Comparison of ENCODE assay signal across 18 cellular contexts in genomic region chr5:95446009-95446408, GRCh38. TPM values are rescaled to one million over a fixed set of nuclear protein-coding genes. Genes with fewer than 3 reads are reported as not detected.
DNase-seq lines count a peak whose midpoint lies in the region; ATAC-seq and TF ChIP-seq lines count a peak whose summit lies in the region.
"Had no signal": no experiment of that assay in that cellular context is flagged by ENCODE, and none has a peak within 500 bp of the region (broad histone marks: within the 10 kb centered on the region; RNA-seq: fewer than 3 reads in every experiment).

No MANE protein-coding gene starts in this region.

- H3K27me3 ChIP-seq in PC-9 (ENCODE audit: insufficient read depth, low read depth): no peaks in the 10 kb centered on the region

- H3K4me1 ChIP-seq in PC-9 (replicated peaks; ENCODE audit: insufficient read depth): peaks cover 28% of the 10 kb centered on the region

- POLR2A ChIA-PET in PC-9 (lab: Charles Lee; ENCODE audit: unreplicated experiment): interaction anchor here (0.6 kb wide), 3 partner anchors 53 to 136 kb away, joined by 3 to 11 read pairs (median 4); no protein-coding TSS in a partner anchor

- H3K27ac Mint-ChIP-seq in osteocyte (ENCODE audit: unreplicated experiment): peak overlapping the region; percentile 50
- H3K27ac Mint-ChIP-seq: activated CD4-positive, alpha-beta memory T cell treated with anti-CD3 and anti-CD28 coated beads, Interleukin-2, amount 10 ng/mL, durations not matched to agents 7 days and 5 days; T-cell had no signal

- DNase-seq in EH (ENCODE audit: low read depth): peak; percentile 85
- peak; percentile 66 to 93 for DNase-seq in PC-9
- peak; percentile 42 for DNase-seq in epidermal melanocyte (ENCODE audit: insufficient read length, low spot score)
- DNase-seq in osteocyte (ENCODE audit: extremely low spot score, unreplicated experiment): no peak
- DNase-seq in DMS114 treated with DMSO at 0.1 percent for 48 hours (lab: John Stamatoyannopoulos, UW; ENCODE audit: unreplicated experiment): no peak
- no peak for DNase-seq in T-helper 2 cell
- no peak for DNase-seq in activated gamma-delta T cell (lab: John Stamatoyannopoulos, UW)
- DNase-seq: activated CD4-positive, alpha-beta memory T cell treated with anti-CD3 and anti-CD28 coated beads, Interleukin-2, amount 10 ng/mL, durations not matched to agents 7 days and 5 days; activated naive CD4-positive, alpha-beta T cell treated with Interleukin-2 at 50 U/mL for 16 hours; glutamatergic neuron; NCI-H1694; posterior cingulate gyrus; stimulated activated CD4-positive, alpha-beta T cell treated with anti-CD3 and anti-CD28 coated beads, Interleukin-4, amount 100 ng/mL, for 4 hours; stimulated activated naive CD8-positive, alpha-beta T cell treated with anti-CD3 and anti-CD28 coated beads, Interleukin-15, amount 100 ng/mL, for 72 hours; T-cell had no signal

- CTCF ChIA-PET in PC-9 (lab: Charles Lee): no interaction called here

- no peaks in the 10 kb centered on the region for H3K79me2 ChIP-seq in PC-9 (ENCODE audit: low read depth)

- peaks cover 15% of the 10 kb centered on the region for H3F3A ChIP-seq in PC-9 (ENCODE audit: insufficient read depth, low read depth)

- H3K27ac ChIP-seq in PC-9: peak overlapping the region; percentile 76
- H3K27ac ChIP-seq: coronary artery had no signal

- intact Hi-C loops in PC-9 (cut with micrococcal nuclease; ENCODE audit: unreplicated experiment): loop anchor here (5.0 kb wide), 1 partner anchor 54 kb away; the partner anchor contains the start of gene FAM81B

- no peak for ATAC-seq in HG02610 (IDR thresholded peaks at IDR 0.05; ENCODE audit: unreplicated experiment)
- ATAC-seq: stimulated activated naive CD8-positive, alpha-beta T cell treated with anti-CD3 and anti-CD28 coated beads, Interleukin-15, amount 100 ng/mL, for 72 hours; T-cell had no signal

- 0 out of 2 replicates have a peak, but pooled peaks cover 3% of the 10 kb centered on the region for H3K9me2 ChIP-seq in PC-9 (ENCODE audit: insufficient read depth)

- H3K36me3 Mint-ChIP-seq in osteocyte (ENCODE audit: unreplicated experiment): no peaks in the 10 kb centered on the region
- H3K36me3 Mint-ChIP-seq: T-cell had no signal

- H3K4me2 ChIP-seq in PC-9: peak overlapping the region; percentile 46

- 0 out of 2 replicates have a peak, but pooled peaks cover 6% of the 10 kb centered on the region for H3K9me3 ChIP-seq in PC-9 (ENCODE audit: insufficient read depth, low read depth)

- H3K36me3 ChIP-seq in PC-9 (ENCODE audit: low read depth): no peaks in the 10 kb centered on the region

- H3K4me1 Mint-ChIP-seq in osteocyte (ENCODE audit: unreplicated experiment): peaks cover 23% of the 10 kb centered on the region
- H3K4me1 Mint-ChIP-seq: activated CD4-positive, alpha-beta memory T cell treated with anti-CD3 and anti-CD28 coated beads, Interleukin-2, amount 10 ng/mL, durations not matched to agents 7 days and 5 days; stimulated activated naive CD8-positive, alpha-beta T cell treated with anti-CD3 and anti-CD28 coated beads, Interleukin-15, amount 100 ng/mL, for 72 hours; T-cell had no signal

- no peak overlapping the region for H3K4me3 Mint-ChIP-seq in osteocyte (ENCODE audit: unreplicated experiment)
- H3K4me3 Mint-ChIP-seq: activated CD4-positive, alpha-beta memory T cell treated with anti-CD3 and anti-CD28 coated beads, Interleukin-2, amount 10 ng/mL, durations not matched to agents 7 days and 5 days; stimulated activated naive CD8-positive, alpha-beta T cell treated with anti-CD3 and anti-CD28 coated beads, Interleukin-15, amount 100 ng/mL, for 72 hours; T-cell had no signal

- TF ChIP-seq CTCF in PC-9 (conservative IDR thresholded peaks at IDR 0.05) (no peak), osteocyte (IDR thresholded peaks at IDR 0.05) (no peak)

- no peak overlapping the region for H3K4me3 ChIP-seq in PC-9
- H3K4me3 ChIP-seq: coronary artery had no signal

- H4K20me1 ChIP-seq in PC-9 (ENCODE audit: insufficient read depth): no peaks in the 10 kb centered on the region

- peaks cover 11% of the 10 kb centered on the region for H3K27me3 Mint-ChIP-seq in osteocyte (ENCODE audit: unreplicated experiment)
- H3K27me3 Mint-ChIP-seq: stimulated activated naive CD8-positive, alpha-beta T cell treated with anti-CD3 and anti-CD28 coated beads, Interleukin-15, amount 100 ng/mL, for 72 hours had no signal

- H2AFZ ChIP-seq in PC-9: no peak overlapping the region

- BruUV-seq in PC-9 (replicated peaks; lab: Mats Ljungman, UMichigan): no TSS peak

- H3K9me3 Mint-ChIP-seq in osteocyte (ENCODE audit: unreplicated experiment): no peaks in the 10 kb centered on the region
- H3K9me3 Mint-ChIP-seq: activated CD4-positive, alpha-beta memory T cell treated with anti-CD3 and anti-CD28 coated beads, Interleukin-2, amount 10 ng/mL, durations not matched to agents 7 days and 5 days; stimulated activated naive CD8-positive, alpha-beta T cell treated with anti-CD3 and anti-CD28 coated beads, Interleukin-15, amount 100 ng/mL, for 72 hours; T-cell had no signal

RNA-seq across cellular contexts. Expression of gene FAM81B, which starts 54.8 kb away (rescaled TPM):
- total RNA-seq in PC-9 (2021): 1.8 and 5.0 TPM in 2 replicates
- not detected in 2 replicates for total RNA-seq in osteocyte
- total RNA-seq: activated CD4-positive, alpha-beta memory T cell treated with anti-CD3 and anti-CD28 coated beads, Interleukin-2, amount 10 ng/mL, durations not matched to agents 7 days and 5 days; lung microvascular endothelial cell; T-cell had no signal

Comparison
In these comparisons a context has a peak if more than half of its experiments do, and no peak if none do; other contexts are left out.
1. DNase-seq: peak in EH (single experiment), PC-9 (2 of 2) and epidermal melanocyte (single experiment); none in osteocyte (single experiment), DMS114 treated with DMSO at 0.1 percent for 48 hours (single experiment), T-helper 2 cell (0 of 5) and activated gamma-delta T cell (single experiment).